Comparison of ENCODE assay signal across 1 cellular context in the genomic region with DNA sequence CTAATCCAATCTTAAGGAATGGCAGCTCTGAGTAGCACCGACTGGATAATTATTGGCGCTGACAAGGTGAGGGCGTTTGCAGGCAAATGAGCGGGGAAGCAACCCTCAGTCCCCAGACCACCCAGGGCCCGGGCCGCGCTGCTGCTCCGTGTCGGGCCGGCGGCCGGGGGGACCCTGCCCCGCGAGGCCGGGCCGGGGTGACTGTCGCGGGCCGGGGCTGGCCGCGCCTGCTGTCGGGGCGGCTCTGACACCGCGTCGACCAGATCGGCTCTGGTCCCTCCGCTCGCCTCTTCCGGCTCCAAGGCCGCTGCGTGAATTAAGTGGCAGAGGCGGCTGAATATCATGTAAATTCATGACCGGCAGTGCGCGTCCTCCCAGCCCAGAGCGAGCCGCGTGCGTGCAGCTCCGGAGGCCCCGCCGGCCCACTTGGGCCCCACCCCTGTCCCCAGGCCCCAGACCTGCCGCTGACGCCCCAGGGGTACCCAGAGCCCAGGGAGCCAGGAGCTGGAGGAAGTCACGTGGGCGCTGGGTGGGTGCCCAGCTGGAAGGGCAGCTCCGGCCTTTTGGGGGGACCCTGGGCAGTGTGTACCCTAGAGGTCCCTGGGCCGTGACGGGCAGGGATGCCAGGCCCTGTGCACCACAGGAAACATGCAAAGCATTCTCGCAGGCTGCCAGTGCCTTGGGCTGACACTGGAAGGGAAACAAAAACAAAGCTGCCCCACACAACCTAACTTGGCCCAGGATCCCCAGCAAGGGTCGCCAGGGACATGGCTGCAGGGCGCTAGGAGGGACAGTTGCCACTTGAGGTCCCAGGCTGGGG.
TF ChIP-seq lines count a peak whose summit lies in the region.

No MANE protein-coding gene starts in this region.

TF ChIP-seq in H1, 55 proteins besides CTCF, POLR2A, EP300 and RAD21:
- TF ChIP-seq TEAD4 (IDR thresholded peaks at IDR 0.05; ENCODE audit: low read depth, low read length) (no peak), KDM5A (IDR thresholded peaks at IDR 0.05; ENCODE audit: low read length) (no peak), JUN (IDR thresholded peaks at IDR 0.05; ENCODE audit: low read depth, low read length) (no peak), SIRT6 (IDR thresholded peaks at IDR 0.05; ENCODE audit: low read length) (no peak), JUND (IDR thresholded peaks at IDR 0.05; ENCODE audit: low read length) (no peak), HDAC6 (IDR thresholded peaks at IDR 0.05; ENCODE audit: low read depth, low read length) (no peak), RXRA (IDR thresholded peaks at IDR 0.05; ENCODE audit: insufficient read depth, low read depth, low read length) (no peak), TAF1 (IDR thresholded peaks at IDR 0.05; ENCODE audit: low read depth, low read length) (no peak), NRF1 (IDR thresholded peaks at IDR 0.05; ENCODE audit: low read depth, low read length) (no peak), TCF12 (IDR thresholded peaks at IDR 0.05; ENCODE audit: low read depth, low read length) (no peak), GABPA (IDR thresholded peaks at IDR 0.05; ENCODE audit: borderline replicate concordance, insufficient read depth, low read length) (no peak), SUZ12 (IDR thresholded peaks at IDR 0.05; ENCODE audit: low read length) (no peak), POLR2AphosphoS5 (IDR thresholded peaks at IDR 0.05; ENCODE audit: low read depth, low read length) (no peak), CBX5 (IDR thresholded peaks at IDR 0.05; ENCODE audit: low read depth, low read length) (no peak), CREB1 (IDR thresholded peaks at IDR 0.05) (no peak)
